Comparison of ENCODE assay signal across 28 cellular contexts in genomic region chr7:156147104-156147503, GRCh38.
A peak's percentile ranks its signal among the peaks of the same experiment; 100 is the strongest.
DNase-seq lines count a peak whose midpoint lies in the region; ATAC-seq, FAIRE-seq and TF ChIP-seq lines count a peak whose summit lies in the region.
"Had no signal": no experiment of that assay in that cellular context is flagged by ENCODE, and none has a peak within 500 bp of the region (broad histone marks: within the 10 kb centered on the region; RNA-seq: fewer than 3 reads in every experiment).

No MANE protein-coding gene starts in this region.

- no peak overlapping the region for H3K4me3 Mint-ChIP-seq in activated T-helper 2 cell treated with anti-CD3 and anti-CD28 coated beads, Interferon-gamma antibody, Interleukin-2, Interleukin-4, amounts not matched to agents 10 μg/mL and 5 μg/mL and 100 μg/mL, durations not matched to agents 14 hours and 24 hours and 36 hours (ENCODE audit: low read depth)
- H3K4me3 Mint-ChIP-seq: CD8-positive, alpha-beta T cell had no signal

- H4K20me1 ChIP-seq in smooth muscle cell (ENCODE audit: low read depth), result no peaks in the 10 kb centered on the region
- H4K20me1 ChIP-seq: BLaER1 treated with 17β-estradiol and CSF1 and Interleukin-3, amounts not matched to agents 10 nM and 100 nM had no signal

- H3K4me3 ChIP-seq in pancreas (no peak overlapping the region), smooth muscle cell (no peak overlapping the region)
- H3K4me3 ChIP-seq: A549; BLaER1 treated with 17β-estradiol and CSF1 and Interleukin-3, amounts not matched to agents 10 nM and 100 nM; PC-9; SJSA1 had no signal

- H3K27ac ChIP-seq in pancreas (no peak overlapping the region), smooth muscle cell (ENCODE audit: low read depth) (no peak overlapping the region)
- H3K27ac ChIP-seq: A549; BLaER1 treated with 17β-estradiol and CSF1 and Interleukin-3, amounts not matched to agents 10 nM and 100 nM; HL-60; PC-9; SJSA1 had no signal

- WGBS in pancreas, 2 donors, result 16 to 22% methylated on average over 6 of the region's 6 CpGs
- 70% methylated on average over 6 of the region's 6 CpGs for WGBS in smooth muscle cell (ENCODE audit: low lambda C conversion rate)

- intact Hi-C loops in pancreas (cut with DNase I), result no loop called here
- intact Hi-C loops in activated T-helper 2 cell treated with anti-CD3 and anti-CD28 coated beads, Interferon-gamma antibody, Interleukin-2, Interleukin-4, amounts not matched to agents 10 μg/mL and 5 μg/mL and 100 μg/mL, durations not matched to agents 14 hours and 24 hours and 36 hours (cut with micrococcal nuclease), result no loop called here

- no peak for FAIRE-seq in pancreas (lab: Jason Lieb, UNC)
- FAIRE-seq: A549, GM12891, H1 had no signal

- no peaks in the 10 kb centered on the region for H3K4me1 Mint-ChIP-seq in activated T-helper 2 cell treated with anti-CD3 and anti-CD28 coated beads, Interferon-gamma antibody, Interleukin-2, Interleukin-4, amounts not matched to agents 10 μg/mL and 5 μg/mL and 100 μg/mL, durations not matched to agents 14 hours and 24 hours and 36 hours (ENCODE audit: low read depth)

- H3K4me2 ChIP-seq in smooth muscle cell, result no peak overlapping the region
- H3K4me2 ChIP-seq: A549; BLaER1 treated with 17β-estradiol and CSF1 and Interleukin-3, amounts not matched to agents 10 nM and 100 nM; PC-9 had no signal

- H3K9ac ChIP-seq in smooth muscle cell (ENCODE audit: low read depth), result no peak overlapping the region
- H3K9ac ChIP-seq: BLaER1 treated with 17β-estradiol and CSF1 and Interleukin-3, amounts not matched to agents 10 nM and 100 nM had no signal

- H2AFZ ChIP-seq in smooth muscle cell (ENCODE audit: low read depth), result no peak overlapping the region
- H2AFZ ChIP-seq: PC-9 had no signal

- H3K79me2 ChIP-seq in smooth muscle cell (ENCODE audit: low read depth), result no peaks in the 10 kb centered on the region

- no peaks in the 10 kb centered on the region for H3K9me3 Mint-ChIP-seq in activated T-helper 2 cell treated with anti-CD3 and anti-CD28 coated beads, Interferon-gamma antibody, Interleukin-2, Interleukin-4, amounts not matched to agents 10 μg/mL and 5 μg/mL and 100 μg/mL, durations not matched to agents 14 hours and 24 hours and 36 hours
- H3K9me3 Mint-ChIP-seq: CD8-positive, alpha-beta T cell had no signal

- no peak overlapping the region for H3K27ac Mint-ChIP-seq in activated T-helper 2 cell treated with anti-CD3 and anti-CD28 coated beads, Interferon-gamma antibody, Interleukin-2, Interleukin-4, amounts not matched to agents 10 μg/mL and 5 μg/mL and 100 μg/mL, durations not matched to agents 14 hours and 24 hours and 36 hours
- H3K27ac Mint-ChIP-seq: CD8-positive, alpha-beta T cell had no signal

- TF ChIP-seq CTCF in pancreas (IDR thresholded peaks at IDR 0.05) (no peak), smooth muscle cell (IDR thresholded peaks at IDR 0.05; ENCODE audit: borderline replicate concordance, insufficient read depth, poor library complexity, severe bottlenecking) (no peak)

- no peaks in the 10 kb centered on the region for H3K36me3 Mint-ChIP-seq in activated T-helper 2 cell treated with anti-CD3 and anti-CD28 coated beads, Interferon-gamma antibody, Interleukin-2, Interleukin-4, amounts not matched to agents 10 μg/mL and 5 μg/mL and 100 μg/mL, durations not matched to agents 14 hours and 24 hours and 36 hours (ENCODE audit: low read depth)
- H3K36me3 Mint-ChIP-seq: CD8-positive, alpha-beta T cell had no signal

- peak; percentile 87 to 97 (median 92) for ATAC-seq in pancreas
- ATAC-seq: A549; CD8-positive, alpha-beta T cell had no signal

- H3K9me3 ChIP-seq in pancreas (no peaks in the 10 kb centered on the region), smooth muscle cell (replicated peaks; ENCODE audit: low read depth) (no peaks in the 10 kb centered on the region)
- H3K9me3 ChIP-seq: A549; BLaER1 treated with 17β-estradiol and CSF1 and Interleukin-3, amounts not matched to agents 10 nM and 100 nM; SJSA1 had no signal

- DNase-seq in RKO (ENCODE audit: low spot score) (peak; percentile 65), kidney tubule cell (ENCODE audit: low spot score) (peak; percentile 29), pancreas (peak in 4 of 6 donors; percentile 29 to 54 (median 45)), OCI-M1 (lab: John Stamatoyannopoulos, UW) (no peak), NCI-H1694 (lab: John Stamatoyannopoulos, UW) (no peak), smooth muscle cell (lab: John Stamatoyannopoulos, UW; ENCODE audit: unreplicated experiment) (no peak)
- DNase-seq in activated T-helper 2 cell treated with anti-CD3 and anti-CD28 coated beads, Interferon-gamma antibody, Interleukin-2, Interleukin-4, amounts not matched to agents 10 μg/mL and 5 μg/mL and 100 μg/mL, durations not matched to agents 14 hours and 24 hours and 36 hours (ENCODE audit: low spot score), result no peak
- DNase-seq: AML-193; CD8-positive, alpha-beta T cell; DMS79 treated with DMSO at 0.1 percent for 48 hours; GF-D8; HCEC 1CT; Karpas-422; NCI-H1092 treated with DMSO at 0.1 percent for 48 hours; NCI-H1436; NCI-H187 treated with DMSO at 0.1 percent for 48 hours; NCI-H2171 treated with DMSO at 0.1 percent for 48 hours; NCI-H524; NCI-H774; PC-9; Right ventricle myocardium superior; RPMI8226 had no signal

- H3K36me3 ChIP-seq in pancreas (no peaks in the 10 kb centered on the region), smooth muscle cell (ENCODE audit: low read depth) (no peaks in the 10 kb centered on the region)
- H3K36me3 ChIP-seq: BLaER1 treated with 17β-estradiol and CSF1 and Interleukin-3, amounts not matched to agents 10 nM and 100 nM; SJSA1 had no signal

- H3K27me3 ChIP-seq in pancreas (no peaks in the 10 kb centered on the region), smooth muscle cell (ENCODE audit: low read depth) (peaks cover 81% of the 10 kb centered on the region)
- H3K27me3 ChIP-seq: BLaER1 treated with 17β-estradiol and CSF1 and Interleukin-3, amounts not matched to agents 10 nM and 100 nM had no signal

- peaks cover 3 to 8% (median 7%) of the 10 kb centered on the region in 3 donors for H3K4me1 ChIP-seq in pancreas
- H3K4me1 ChIP-seq in smooth muscle cell (ENCODE audit: low read depth), result no peaks in the 10 kb centered on the region
- H3K4me1 ChIP-seq: SJSA1 had no signal

- no peaks in the 10 kb centered on the region for H3F3A ChIP-seq in smooth muscle cell (ENCODE audit: low read depth)

- H3K27me3 Mint-ChIP-seq in activated T-helper 2 cell treated with anti-CD3 and anti-CD28 coated beads, Interferon-gamma antibody, Interleukin-2, Interleukin-4, amounts not matched to agents 10 μg/mL and 5 μg/mL and 100 μg/mL, durations not matched to agents 14 hours and 24 hours and 36 hours (ENCODE audit: low read depth), result no peaks in the 10 kb centered on the region

Comparison
In these comparisons a context has a peak if more than half of its experiments do, and no peak if none do; other contexts are left out.
1. DNase-seq: peak in RKO (single experiment), kidney tubule cell (single experiment) and pancreas (4 of 6); none in OCI-M1 (single experiment), activated T-helper 2 cell treated with anti-CD3 and anti-CD28 coated beads, Interferon-gamma antibody, Interleukin-2, Interleukin-4, amounts not matched to agents 10 μg/mL and 5 μg/mL and 100 μg/mL, durations not matched to agents 14 hours and 24 hours and 36 hours (single experiment), NCI-H1694 (single experiment) and smooth muscle cell (single experiment).